29 cellular contexts compared by ENCODE assay signal in genomic region chr11:67510023-67510345, GRCh38. TPM values are rescaled to one million over a fixed set of nuclear protein-coding genes. Genes with fewer than 3 reads are reported as not detected.
DNase-seq lines count a peak whose midpoint lies in the region; ATAC-seq lines count a peak whose summit lies in the region.
"Had no signal": no experiment of that assay in that cellular context is flagged by ENCODE, and none has a peak within 500 bp of the region (broad histone marks: within the 10 kb centered on the region; RNA-seq: fewer than 3 reads in every experiment).

No MANE protein-coding gene starts in this region.

- no peak overlapping the region for H4K8ac ChIP-seq in trophoblast cell (ENCODE audit: low read depth, low read length)

- H4K91ac ChIP-seq in trophoblast cell (ENCODE audit: low read depth, low read length), result no peak overlapping the region

- peaks cover 19% of the 10 kb centered on the region for H3K79me1 ChIP-seq in trophoblast cell (ENCODE audit: low read length)

- peaks cover 9% of the 10 kb centered on the region for H3K79me2 ChIP-seq in trophoblast cell (ENCODE audit: control insufficient read depth, insufficient read depth, low read length, poor library complexity)
- H3K79me2 ChIP-seq: parathyroid adenoma had no signal

- peaks cover 27% of the 10 kb centered on the region for H3K4me1 Mint-ChIP-seq in activated naive CD4-positive, alpha-beta T cell treated with anti-CD3 and anti-CD28 coated beads for 36 hours (ENCODE audit: low read depth)
- peaks cover 32 to 36% of the 10 kb centered on the region in 2 donors for H3K4me1 Mint-ChIP-seq in immature natural killer cell

- H3K4me3 Mint-ChIP-seq in activated naive CD4-positive, alpha-beta T cell treated with anti-CD3 and anti-CD28 coated beads for 36 hours, result peak overlapping the region; percentile 85
- H3K4me3 Mint-ChIP-seq in immature natural killer cell, result peak overlapping the region in 4 of 5 donors; percentile 40 to 59 (median 52)

- no peak for ATAC-seq in HG02759 (IDR thresholded peaks at IDR 0.05; ENCODE audit: unreplicated experiment)
- ATAC-seq: body of pancreas, esophagus mucosa, right lobe of liver, T-helper 17 cell had no signal

- no peak overlapping the region for H2BK12ac ChIP-seq in trophoblast cell (ENCODE audit: low read length)

- H3K4me1 ChIP-seq in rectal smooth muscle tissue (ENCODE audit: control insufficient read depth, insufficient read depth, low read length) (peaks cover 6% of the 10 kb centered on the region), trophoblast cell (ENCODE audit: control insufficient read depth in 1 of 2, insufficient read depth in 2 of 2, low read length in 2 of 2) (peaks cover 16 to 26% of the 10 kb centered on the region in 2 experiments)
- H3K4me1 ChIP-seq in effector memory CD4-positive, alpha-beta T cell (ENCODE audit: control insufficient read depth, insufficient read depth, low read length, poor library complexity, severe bottlenecking), result peaks cover 30% of the 10 kb centered on the region

- H3K9ac ChIP-seq in rectal smooth muscle tissue (ENCODE audit: low read length), result peak overlapping the region; percentile 39
- H3K9ac ChIP-seq in trophoblast cell (ENCODE audit: low read length), result no peak overlapping the region
- H3K9ac ChIP-seq: BLaER1, parathyroid adenoma had no signal

- no peak overlapping the region for H3K23ac ChIP-seq in trophoblast cell (ENCODE audit: low read length)

- H3K27ac ChIP-seq in rectal smooth muscle tissue (ENCODE audit: low read depth, low read length), result no peak overlapping the region
- H3K27ac ChIP-seq in trophoblast cell (ENCODE audit: low read depth, low read length), result no peak overlapping the region
- no peak overlapping the region for H3K27ac ChIP-seq in effector memory CD4-positive, alpha-beta T cell (ENCODE audit: insufficient read depth, low read length, poor library complexity, severe bottlenecking)
- H3K27ac ChIP-seq: BLaER1, body of pancreas, parathyroid adenoma, right lobe of liver, RWPE1, SK-N-MC had no signal

- H3K4me2 ChIP-seq in trophoblast cell (ENCODE audit: low read length), result no peak overlapping the region
- H3K4me2 ChIP-seq: BLaER1 had no signal

- H3K9me3 Mint-ChIP-seq in activated naive CD4-positive, alpha-beta T cell treated with anti-CD3 and anti-CD28 coated beads for 36 hours, result no peaks in the 10 kb centered on the region
- H3K9me3 Mint-ChIP-seq in immature natural killer cell, result no peaks in the 10 kb centered on the region
- H3K9me3 Mint-ChIP-seq: IgD-negative memory B cell had no signal

- no peak overlapping the region for H2AFZ ChIP-seq in trophoblast cell (ENCODE audit: insufficient read depth, low read length, poor library complexity)
- H2AFZ ChIP-seq: parathyroid adenoma had no signal

- H3K27me3 Mint-ChIP-seq in activated naive CD4-positive, alpha-beta T cell treated with anti-CD3 and anti-CD28 coated beads for 36 hours (ENCODE audit: low read depth), result peaks cover 2% of the 10 kb centered on the region
- peaks cover 20 to 26% (median 20%) of the 10 kb centered on the region in 3 donors for H3K27me3 Mint-ChIP-seq in immature natural killer cell (ENCODE audit: low read depth in 3 of 3)

- H3K4ac ChIP-seq in trophoblast cell (ENCODE audit: low read depth, low read length), result no peak overlapping the region

- intact Hi-C loops in activated naive CD4-positive, alpha-beta T cell treated with anti-CD3 and anti-CD28 coated beads for 36 hours (cut with micrococcal nuclease), result no loop called here

- H3K18ac ChIP-seq in trophoblast cell (ENCODE audit: low read length), result no peak overlapping the region

- no peak overlapping the region for H2BK5ac ChIP-seq in trophoblast cell (ENCODE audit: low read depth, low read length, poor library complexity)

- CTCF ChIA-PET in activated naive CD4-positive, alpha-beta T cell treated with anti-CD3 and anti-CD28 coated beads for 36 hours (lab: Charles Lee), result no interaction called here

- no CpG with 5 or more reads among the region's 3 CpGs for WGBS in trophoblast cell (ENCODE audit: extremely low coverage, insufficient coverage, insufficient read length)

- no peak overlapping the region for H4K12ac ChIP-seq in trophoblast cell (ENCODE audit: low read depth, low read length)

- H3K14ac ChIP-seq in trophoblast cell (ENCODE audit: low read length), result no peak overlapping the region

- no peak for DNase-seq in activated naive CD4-positive, alpha-beta T cell treated with anti-CD3 and anti-CD28 coated beads for 36 hours
- DNase-seq in activated naive CD4-positive, alpha-beta T cell (lab: John Stamatoyannopoulos, UW), result no peak
- DNase-seq in RPMI7951 (ENCODE audit: low read depth) (peak; percentile 32), immature natural killer cell (no peak), trophoblast cell (no peak)
- DNase-seq in effector memory CD4-positive, alpha-beta T cell, result no peak
- DNase-seq: activated CD4-positive, alpha-beta T cell treated with anti-CD3 and anti-CD28 coated beads, Interleukin-2, amount 50 U/mL, for 1 hour; activated T-cell treated with anti-CD3 and anti-CD28 coated beads for 4 hours; body of pancreas; DMS 273 treated with DMSO at 0.1 percent for 48 hours; MG63; NCI-H2171 treated with DMSO at 0.1 percent for 48 hours; NCI-H526; stimulated activated CD4-positive, alpha-beta T cell treated with anti-CD3 and anti-CD28 coated beads, Interleukin-15, amount 100 ng/mL, for 24 hours; T-helper 17 cell had no signal

- H3K27me3 ChIP-seq in rectal smooth muscle tissue (ENCODE audit: control insufficient read depth, insufficient read depth, low read length), result peaks cover 2% of the 10 kb centered on the region
- H3K27me3 ChIP-seq in trophoblast cell (ENCODE audit: insufficient read depth, low read length), result no peaks in the 10 kb centered on the region
- H3K27me3 ChIP-seq in effector memory CD4-positive, alpha-beta T cell (replicated peaks; ENCODE audit: control insufficient read depth, insufficient read depth, low read length, poor library complexity, severe bottlenecking), result no peaks in the 10 kb centered on the region
- H3K27me3 ChIP-seq: BLaER1, body of pancreas, MG63, right lobe of liver had no signal

- H2AK5ac ChIP-seq in trophoblast cell (ENCODE audit: low read length), result no peak overlapping the region

- no peaks in the 10 kb centered on the region for H3K9me3 ChIP-seq in trophoblast cell (ENCODE audit: insufficient read depth, low read depth, low read length)
- H3K9me3 ChIP-seq in effector memory CD4-positive, alpha-beta T cell (ENCODE audit: control insufficient read depth, low read length), result no peaks in the 10 kb centered on the region
- H3K9me3 ChIP-seq: BLaER1, body of pancreas, HAP-1, MG63, right lobe of liver had no signal

- no peaks in the 10 kb centered on the region for H3K36me3 ChIP-seq in rectal smooth muscle tissue (ENCODE audit: control insufficient read depth, insufficient read depth, low read length)
- peaks cover 4 to 8% of the 10 kb centered on the region in 2 experiments for H3K36me3 ChIP-seq in trophoblast cell (ENCODE audit: control insufficient read depth in 1 of 2, insufficient read depth in 2 of 2, low read length in 2 of 2)
- H3K36me3 ChIP-seq in effector memory CD4-positive, alpha-beta T cell (ENCODE audit: control insufficient read depth, insufficient read depth, low read length), result peaks cover 5% of the 10 kb centered on the region
- H3K36me3 ChIP-seq: BLaER1, right lobe of liver had no signal

- peaks cover 10% of the 10 kb centered on the region for H3K36me3 Mint-ChIP-seq in activated naive CD4-positive, alpha-beta T cell treated with anti-CD3 and anti-CD28 coated beads for 36 hours (ENCODE audit: low read depth)
- H3K36me3 Mint-ChIP-seq in immature natural killer cell, result no peaks in the 10 kb centered on the region

- H3K4me3 ChIP-seq in rectal smooth muscle tissue (ENCODE audit: low read length) (no peak overlapping the region), trophoblast cell (ENCODE audit: low read depth, low read length) (no peak overlapping the region)
- H3K4me3 ChIP-seq in effector memory CD4-positive, alpha-beta T cell (ENCODE audit: insufficient read depth, low read depth, low read length, poor library complexity, severe bottlenecking), result no peak overlapping the region
- H3K4me3 ChIP-seq: BLaER1, body of pancreas, HAP-1, lung, MG63, right lobe of liver, SK-N-MC had no signal

- H3K27ac Mint-ChIP-seq in activated naive CD4-positive, alpha-beta T cell treated with anti-CD3 and anti-CD28 coated beads for 36 hours, result no peak overlapping the region
- peak overlapping the region in 4 of 6 donors; percentile 25 to 64 (median 62) for H3K27ac Mint-ChIP-seq in immature natural killer cell

- no peak overlapping the region for H2BK120ac ChIP-seq in trophoblast cell (ENCODE audit: insufficient read depth, low read length, poor library complexity)

RNA-seq across cellular contexts. Expression of gene CDK2AP2, which starts 2.0 kb away (rescaled TPM):
- 10 to 100 TPM; 53.7 to 55.1 TPM for total RNA-seq in activated naive CD4-positive, alpha-beta T cell treated with anti-CD3 and anti-CD28 coated beads for 36 hours
- total RNA-seq in RPMI7951 (2014; rRNA removed; shearing (Covaris generic)), result 71.7 and 84.9 TPM in 2 replicates
- 100 to 1,000 TPM; 190 to 301 (median 226) TPM for polyA plus RNA-seq in immature natural killer cell
- polyA plus RNA-seq in trophoblast cell (2013), result 117 and 126 TPM in 2 replicates

RNA-seq across cellular contexts. Expression of gene PITPNM1, which starts 4.8 kb away (rescaled TPM):
- total RNA-seq in activated naive CD4-positive, alpha-beta T cell treated with anti-CD3 and anti-CD28 coated beads for 36 hours, result 100 to 1,000 TPM; 112 to 127 TPM
- total RNA-seq in RPMI7951 (2014; rRNA removed; shearing (Covaris generic)), result 16.2 and 44.0 TPM in 2 replicates
- 10 to 100 TPM in 2 of 3 donors, 1 to 10 TPM in 1; 3.6 to 29.2 (median 10.2) TPM for polyA plus RNA-seq in immature natural killer cell
- polyA plus RNA-seq in trophoblast cell (2013), result 67.5 and 70.6 TPM in 2 replicates

RNA-seq across cellular contexts. Expression of gene CABP2, which starts 13.3 kb away (rescaled TPM):
- total RNA-seq in activated naive CD4-positive, alpha-beta T cell treated with anti-CD3 and anti-CD28 coated beads for 36 hours, result not detected
- total RNA-seq in RPMI7951 (2014; rRNA removed; shearing (Covaris generic)), result not detected in 2 replicates
- polyA plus RNA-seq in immature natural killer cell, result not detected
- not detected in 2 replicates for polyA plus RNA-seq in trophoblast cell (2013)
- total RNA-seq: body of pancreas, chondrocyte, esophagus mucosa, kidney epithelial cell, lung, right lobe of liver, T-helper 17 cell, urinary bladder had no signal
- polyA plus RNA-seq: IgD-negative memory B cell, lung, urinary bladder had no signal

RNA-seq across cellular contexts. Expression of gene AIP, which starts 27.2 kb away (rescaled TPM):
- total RNA-seq in activated naive CD4-positive, alpha-beta T cell treated with anti-CD3 and anti-CD28 coated beads for 36 hours, result 100 to 1,000 TPM; 163 to 166 TPM
- 106 and 114 TPM in 2 replicates for total RNA-seq in RPMI7951 (2014; rRNA removed; shearing (Covaris generic))
- 100 to 1,000 TPM; 130 to 163 (median 157) TPM for polyA plus RNA-seq in immature natural killer cell
- polyA plus RNA-seq in trophoblast cell (2013), result 33.8 and 34.1 TPM in 2 replicates

RNA-seq across cellular contexts. Expression of gene TMEM134, which starts 40.9 kb away (rescaled TPM):
- total RNA-seq in activated naive CD4-positive, alpha-beta T cell treated with anti-CD3 and anti-CD28 coated beads for 36 hours, result 10 to 100 TPM; 52.6 to 56.1 TPM
- 25.6 and 28.0 TPM in 2 replicates for total RNA-seq in RPMI7951 (2014; rRNA removed; shearing (Covaris generic))
- 100 to 1,000 TPM; 154 to 255 (median 189) TPM for polyA plus RNA-seq in immature natural killer cell
- polyA plus RNA-seq in trophoblast cell (2013), result 41.8 and 42.9 TPM in 2 replicates
